ENCODE assay signal across 8 cellular contexts in the genomic region with DNA sequence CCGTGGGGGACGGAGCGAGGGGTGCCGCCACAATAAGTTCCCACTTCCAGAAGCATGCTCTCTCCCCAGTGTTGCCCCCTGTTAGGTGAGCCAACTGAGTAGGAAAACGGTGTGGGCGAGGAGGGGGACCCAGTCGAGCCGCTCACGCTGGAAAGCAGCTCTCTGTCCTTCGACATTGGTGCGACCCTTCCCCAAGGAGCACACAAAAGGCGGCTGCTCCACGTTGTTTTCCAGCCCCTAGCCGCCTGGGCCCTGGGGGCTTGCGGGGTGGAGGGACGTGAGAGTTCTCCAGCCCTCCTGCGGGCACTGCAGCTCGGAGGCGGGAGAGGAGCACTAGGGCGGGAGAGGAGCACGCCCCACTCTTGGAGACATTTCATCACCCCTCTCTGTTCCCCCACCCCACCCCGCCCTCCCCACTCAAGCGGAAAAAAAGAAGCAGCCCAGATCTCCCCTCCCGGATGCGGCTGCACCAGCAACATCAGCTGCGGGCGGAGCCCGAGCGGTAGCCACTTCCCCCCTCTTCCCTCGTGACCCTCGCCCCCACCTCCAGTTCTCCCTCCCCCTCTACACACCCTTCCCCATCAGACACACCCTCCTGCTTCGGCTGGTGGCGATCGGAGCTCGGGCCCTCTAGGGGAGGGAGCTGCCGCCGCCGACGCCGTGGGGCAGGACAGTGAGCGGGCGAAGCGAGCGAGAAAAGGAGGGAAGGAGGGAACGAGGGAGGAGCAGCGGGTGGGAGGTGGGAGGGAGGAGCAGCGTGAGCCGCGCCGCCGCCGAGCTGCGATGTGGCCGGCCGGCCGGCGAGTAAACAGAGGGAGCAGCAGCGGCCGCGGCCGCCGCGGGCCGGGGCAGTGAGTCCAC. TPM values are rescaled to one million over a fixed set of nuclear protein-coding genes. Genes with fewer than 3 reads are reported as not detected.
DNase-seq lines count a peak whose midpoint lies in the region; ATAC-seq and TF ChIP-seq lines count a peak whose summit lies in the region.

A gene (plus strand): TSS at position 755 of the 861 bp plus-strand sequence. CDS start 157 bp downstream, outside the sequence.

- H3K4me1 ChIP-seq in HUES64 (ENCODE audit: insufficient read depth, low read length) (peaks cover 33% of the 10 kb centered on the region), RWPE2 (ENCODE audit: insufficient read depth, poor library complexity, severe bottlenecking) (no peaks in the 10 kb centered on the region)

- H3K4me3 ChIP-seq in HUES64 (ENCODE audit: low read length), result peak within 1 kb of the TSS; percentile 64
- peak within 1 kb of the TSS; percentile 49 for H3K4me3 ChIP-seq in RWPE2 (ENCODE audit: severe bottlenecking)
- peak within 1 kb of the TSS; percentile 84 for H3K4me3 ChIP-seq in fibroblast of the aortic adventitia (ENCODE audit: low read depth, low read length)

- peak within 1 kb of the TSS; percentile 92 for H3K27ac Mint-ChIP-seq in activated T-helper 17 cell treated with anti-CD3 and anti-CD28 coated beads, Interleukin-2, amount 50 U/mL, for 72 hours
- peak within 1 kb of the TSS; percentile 64 to 79 (median 67) for H3K27ac Mint-ChIP-seq in nephron

- H3K27me3 ChIP-seq in HUES64 (ENCODE audit: insufficient read depth, low read length), result peaks cover 24% of the 10 kb centered on the region
- H3K27me3 ChIP-seq in RWPE2 (ENCODE audit: insufficient read depth, poor library complexity, severe bottlenecking), result no peaks in the 10 kb centered on the region

- H3K27ac ChIP-seq in HUES64 (ENCODE audit: low read depth, low read length) (peak within 1 kb of the TSS; percentile 83; the same call in 1 of the 2 replicates), RWPE2 (ENCODE audit: poor library complexity, severe bottlenecking) (no peak within 1 kb of the TSS)

- peak within 1 kb of the TSS; percentile 94 for H3K4me3 Mint-ChIP-seq in activated T-helper 17 cell treated with anti-CD3 and anti-CD28 coated beads, Interleukin-2, amount 50 U/mL, for 72 hours
- H3K4me3 Mint-ChIP-seq in nephron, result peak within 1 kb of the TSS; percentile 90 to 93 (median 92)

- no peaks in the 10 kb centered on the region for H3K27me3 Mint-ChIP-seq in activated T-helper 17 cell treated with anti-CD3 and anti-CD28 coated beads, Interleukin-2, amount 50 U/mL, for 72 hours
- no peaks in the 10 kb centered on the region for H3K27me3 Mint-ChIP-seq in nephron (ENCODE audit: low read depth)

- DNase-seq in D341Med (ENCODE audit: low spot score) (peak; percentile 79), RWPE2 (ENCODE audit: low spot score) (no peak), fibroblast of the aortic adventitia (ENCODE audit: low read depth) (peak; percentile 87)
- DNase-seq in stimulated activated naive CD4-positive, alpha-beta T cell treated with Interleukin-2 at 50 U/mL for 16 hours (lab: John Stamatoyannopoulos, UW), result peak; percentile 79

- TF ChIP-seq CTCF in RWPE2 (IDR thresholded peaks at IDR 0.05; ENCODE audit: poor library complexity, severe bottlenecking) (no peak), fibroblast of the aortic adventitia (IDR thresholded peaks at IDR 0.05; ENCODE audit: insufficient read depth, low read length) (no peak), nephron (IDR thresholded peaks at IDR 0.05; ENCODE audit: unreplicated experiment in 3 of 3) (no peak)

- ATAC-seq in GM21423 (IDR thresholded peaks at IDR 0.05; ENCODE audit: unreplicated experiment), result peak; percentile 65
- ATAC-seq in RWPE2 (ENCODE audit: low read depth), result peak; percentile 78
- peak; percentile 78 for ATAC-seq in activated T-helper 17 cell treated with anti-CD3 and anti-CD28 coated beads, Interleukin-2, amount 50 U/mL, for 72 hours (replicated peaks)

- H3K9ac ChIP-seq in HUES64 (ENCODE audit: low read depth, low read length), result peak within 1 kb of the TSS; percentile 84

- H3K4me1 Mint-ChIP-seq in activated T-helper 17 cell treated with anti-CD3 and anti-CD28 coated beads, Interleukin-2, amount 50 U/mL, for 72 hours, result peaks cover 5% of the 10 kb centered on the region
- H3K4me1 Mint-ChIP-seq in nephron, result peaks cover 25% of the 10 kb centered on the region

- no peaks in the 10 kb centered on the region for H3K9me3 Mint-ChIP-seq in activated T-helper 17 cell treated with anti-CD3 and anti-CD28 coated beads, Interleukin-2, amount 50 U/mL, for 72 hours
- peaks cover 7% of the 10 kb centered on the region for H3K9me3 Mint-ChIP-seq in nephron

- WGBS in HUES64, result 2% methylated on average over 61 of the region's 64 CpGs

- peaks cover 26% of the 10 kb centered on the region for H3K36me3 Mint-ChIP-seq in activated T-helper 17 cell treated with anti-CD3 and anti-CD28 coated beads, Interleukin-2, amount 50 U/mL, for 72 hours (ENCODE audit: low read depth)
- H3K36me3 Mint-ChIP-seq in nephron (ENCODE audit: low read depth), result no peaks in the 10 kb centered on the region

- no peaks in the 10 kb centered on the region for H3K36me3 ChIP-seq in HUES64 (ENCODE audit: insufficient read depth, low read length)
- no peaks in the 10 kb centered on the region for H3K36me3 ChIP-seq in RWPE2 (ENCODE audit: low read depth)

- H3K9me3 ChIP-seq in HUES64 (ENCODE audit: insufficient read depth, low read depth, low read length) (no peaks in the 10 kb centered on the region), RWPE2 (ENCODE audit: severe bottlenecking) (no peaks in the 10 kb centered on the region)

RNA-seq across cellular contexts. Expression of the gene that starts here (rescaled TPM):
- 7.4 TPM for polyA plus RNA-seq in HUES64 (2013, experiment 1 of 2)
- 9.7 TPM for polyA plus RNA-seq in HUES64 (2013, experiment 2 of 2)
- total RNA-seq in activated T-helper 17 cell treated with anti-CD3 and anti-CD28 coated beads, Interleukin-2, amount 50 U/mL, for 72 hours, result 10 to 100 TPM; 45.5 to 50.6 TPM
- total RNA-seq in fibroblast of the aortic adventitia (ENCODE audit: low replicate concordance), result 34.8 and 60.8 TPM in 2 replicates
